1 cellular context compared by ENCODE assay signal in genomic region chr15:40048155-40048792, GRCh38.
TF ChIP-seq lines count a peak whose summit lies in the region.

No MANE protein-coding gene starts in this region.

TF ChIP-seq in IMR-90, 13 proteins besides CTCF, POLR2A, EP300 and RAD21:
- no peak for TF ChIP-seq NFE2L2 (IDR thresholded peaks at IDR 0.05; ENCODE audit: low read depth, low read length)
- TF ChIP-seq MXI1 (IDR thresholded peaks at IDR 0.05; ENCODE audit: borderline replicate concordance, low read depth, low read length) = no peak
- TF ChIP-seq BHLHE40 (IDR thresholded peaks at IDR 0.05; ENCODE audit: low read depth, low read length) = no peak
- no peak for TF ChIP-seq CHD1 (IDR thresholded peaks at IDR 0.05; ENCODE audit: low read depth, low read length)
- no peak for TF ChIP-seq MAFK (IDR thresholded peaks at IDR 0.05; ENCODE audit: low read depth, low read length)
